ENCODE assay signal across 15 cellular contexts in genomic region chr18:80244956-80245730, GRCh38. TPM values are rescaled to one million over a fixed set of nuclear protein-coding genes. Genes with fewer than 3 reads are reported as not detected.
DNase-seq lines count a peak whose midpoint lies in the region; ATAC-seq and TF ChIP-seq lines count a peak whose summit lies in the region.
"Had no signal": no experiment of that assay in that cellular context is flagged by ENCODE, and none has a peak within 500 bp of the region (broad histone marks: within the 10 kb centered on the region; RNA-seq: fewer than 3 reads in every experiment).

No MANE protein-coding gene starts in this region.

- no peaks in the 10 kb centered on the region for H3K9me3 Mint-ChIP-seq in central memory CD8-positive, alpha-beta T cell
- H3K9me3 Mint-ChIP-seq in nephron: no peaks in the 10 kb centered on the region
- no peaks in the 10 kb centered on the region for H3K9me3 Mint-ChIP-seq in Calu3 (ENCODE audit: low read depth, unreplicated experiment)
- H3K9me3 Mint-ChIP-seq: activated naive CD4-positive, alpha-beta T cell treated with anti-CD3 and anti-CD28 coated beads, Interleukin-2, amount 50 U/mL, for 72 hours; dendritic cell treated with granulocyte-macrophage colony-stimulating factor and Interleukin-4, amounts not matched to agents 40 ng/mL and 50 ng/mL, for 4 days had no signal

- CTCF ChIA-PET in Calu3 (lab: Charles Lee): no interaction called here

- BruUV-seq in Calu3 (replicated peaks; lab: Mats Ljungman, UMichigan): no TSS peak

- peaks cover 45% of the 10 kb centered on the region for H3K27me3 Mint-ChIP-seq in central memory CD8-positive, alpha-beta T cell
- H3K27me3 Mint-ChIP-seq in nephron (ENCODE audit: low read depth): no peaks in the 10 kb centered on the region
- no peaks in the 10 kb centered on the region for H3K27me3 Mint-ChIP-seq in Calu3 (ENCODE audit: unreplicated experiment)

- peaks cover 2% of the 10 kb centered on the region for H3K36me3 Mint-ChIP-seq in central memory CD8-positive, alpha-beta T cell (ENCODE audit: insufficient read depth)
- H3K36me3 Mint-ChIP-seq in nephron (ENCODE audit: low read depth) (no peaks in the 10 kb centered on the region), Calu3 (ENCODE audit: insufficient read depth, unreplicated experiment) (no peaks in the 10 kb centered on the region)
- H3K36me3 Mint-ChIP-seq: activated naive CD4-positive, alpha-beta T cell treated with anti-CD3 and anti-CD28 coated beads, Interleukin-2, amount 50 U/mL, for 72 hours had no signal

- peak; percentile 8 for DNase-seq in AG20443 (ENCODE audit: low spot score)
- DNase-seq in H7: peak; percentile 25
- no peak for DNase-seq in central memory CD8-positive, alpha-beta T cell (ENCODE audit: low spot score in 2 of 2)
- no peak for DNase-seq in OCI-M2 (lab: John Stamatoyannopoulos, UW; ENCODE audit: unreplicated experiment)
- DNase-seq in stimulated activated CD4-positive, alpha-beta T cell treated with anti-CD3 and anti-CD28 coated beads, Interleukin-15, amount 100 ng/mL, for 24 hours: no peak
- no peak for DNase-seq in SHP77 treated with DMSO at 0.1 percent for 48 hours (lab: John Stamatoyannopoulos, UW)
- no peak for DNase-seq in Calu3
- DNase-seq: activated CD4-positive, alpha-beta T cell treated with anti-CD3 and anti-CD28 coated beads for 36 hours; foreskin fibroblast; kidney; NCI-H1417; NCI-H69 had no signal

- no peaks in the 10 kb centered on the region for H3K4me1 Mint-ChIP-seq in central memory CD8-positive, alpha-beta T cell
- H3K4me1 Mint-ChIP-seq in nephron (peaks cover 7% of the 10 kb centered on the region), Calu3 (ENCODE audit: low read depth, unreplicated experiment) (no peaks in the 10 kb centered on the region)

- no peak overlapping the region for H3K4me3 ChIP-seq in H7 (ENCODE audit: insufficient read depth, low read depth, low read length)

- H3K27me3 ChIP-seq in H7 (ENCODE audit: control insufficient read depth, insufficient read depth, low read length): peaks cover 12% of the 10 kb centered on the region

- no peak for TF ChIP-seq CTCF in nephron (IDR thresholded peaks at IDR 0.05; ENCODE audit: unreplicated experiment in 3 of 3)
- TF ChIP-seq CTCF in Calu3 (IDR thresholded peaks at IDR 0.05; ENCODE audit: unreplicated experiment): no peak

- no peak overlapping the region for H3K27ac Mint-ChIP-seq in central memory CD8-positive, alpha-beta T cell (ENCODE audit: low read depth)
- peak overlapping the region; percentile 73 to 85 (median 77) for H3K27ac Mint-ChIP-seq in nephron
- H3K27ac Mint-ChIP-seq in Calu3 (ENCODE audit: unreplicated experiment): no peak overlapping the region
- H3K27ac Mint-ChIP-seq: activated CD4-positive, alpha-beta T cell treated with anti-CD3 and anti-CD28 coated beads for 36 hours; activated naive CD4-positive, alpha-beta T cell treated with anti-CD3 and anti-CD28 coated beads, Interleukin-2, amount 50 U/mL, for 72 hours; dendritic cell treated with granulocyte-macrophage colony-stimulating factor and Interleukin-4, amounts not matched to agents 40 ng/mL and 50 ng/mL, for 4 days had no signal

- intact Hi-C loops in Calu3 (cut with micrococcal nuclease; ENCODE audit: unreplicated experiment): no loop called here

- H3K36me3 ChIP-seq in H7 (replicated peaks; ENCODE audit: control insufficient read depth, insufficient read depth, low read length): no peaks in the 10 kb centered on the region

- peak overlapping the region; percentile 65 for H3K4me3 Mint-ChIP-seq in central memory CD8-positive, alpha-beta T cell
- H3K4me3 Mint-ChIP-seq in nephron (peak overlapping the region; percentile 88 to 93 (median 88)), Calu3 (ENCODE audit: low read depth, unreplicated experiment) (no peak overlapping the region)
- H3K4me3 Mint-ChIP-seq: activated CD4-positive, alpha-beta T cell treated with anti-CD3 and anti-CD28 coated beads for 36 hours had no signal

- ATAC-seq in central memory CD8-positive, alpha-beta T cell (replicated peaks; ENCODE audit: extremely low read depth, poor library complexity, severe bottlenecking): no peak
- ATAC-seq: activated CD4-positive, alpha-beta T cell treated with anti-CD3 and anti-CD28 coated beads for 36 hours; activated naive CD4-positive, alpha-beta T cell treated with anti-CD3 and anti-CD28 coated beads, Interleukin-2, amount 50 U/mL, for 72 hours had no signal

RNA-seq across cellular contexts. Expression of gene PARD6G, which starts 2.2 kb away (rescaled TPM):
- total RNA-seq in H7 (2014; rRNA removed; shearing (Covaris generic)): 4.4 and 6.3 TPM in 2 replicates
- total RNA-seq in Calu3 (2022): 0.81 and 1.5 TPM in 2 replicates
- total RNA-seq: activated CD4-positive, alpha-beta T cell treated with anti-CD3 and anti-CD28 coated beads for 36 hours had no signal

Comparison
In these comparisons a context has a peak if more than half of its experiments do, and no peak if none do; other contexts are left out.
1. DNase-seq: peak in AG20443 (single experiment) and H7 (single experiment); none in central memory CD8-positive, alpha-beta T cell (0 of 2), OCI-M2 (single experiment), stimulated activated CD4-positive, alpha-beta T cell treated with anti-CD3 and anti-CD28 coated beads, Interleukin-15, amount 100 ng/mL, for 24 hours (single experiment), SHP77 treated with DMSO at 0.1 percent for 48 hours (single experiment) and Calu3 (single experiment).
2. H3K27ac Mint-ChIP-seq: peak in nephron (3 of 3); none in central memory CD8-positive, alpha-beta T cell (single experiment) and Calu3 (single experiment).